ENCODE assay signal across 8 cellular contexts in the genomic region with DNA sequence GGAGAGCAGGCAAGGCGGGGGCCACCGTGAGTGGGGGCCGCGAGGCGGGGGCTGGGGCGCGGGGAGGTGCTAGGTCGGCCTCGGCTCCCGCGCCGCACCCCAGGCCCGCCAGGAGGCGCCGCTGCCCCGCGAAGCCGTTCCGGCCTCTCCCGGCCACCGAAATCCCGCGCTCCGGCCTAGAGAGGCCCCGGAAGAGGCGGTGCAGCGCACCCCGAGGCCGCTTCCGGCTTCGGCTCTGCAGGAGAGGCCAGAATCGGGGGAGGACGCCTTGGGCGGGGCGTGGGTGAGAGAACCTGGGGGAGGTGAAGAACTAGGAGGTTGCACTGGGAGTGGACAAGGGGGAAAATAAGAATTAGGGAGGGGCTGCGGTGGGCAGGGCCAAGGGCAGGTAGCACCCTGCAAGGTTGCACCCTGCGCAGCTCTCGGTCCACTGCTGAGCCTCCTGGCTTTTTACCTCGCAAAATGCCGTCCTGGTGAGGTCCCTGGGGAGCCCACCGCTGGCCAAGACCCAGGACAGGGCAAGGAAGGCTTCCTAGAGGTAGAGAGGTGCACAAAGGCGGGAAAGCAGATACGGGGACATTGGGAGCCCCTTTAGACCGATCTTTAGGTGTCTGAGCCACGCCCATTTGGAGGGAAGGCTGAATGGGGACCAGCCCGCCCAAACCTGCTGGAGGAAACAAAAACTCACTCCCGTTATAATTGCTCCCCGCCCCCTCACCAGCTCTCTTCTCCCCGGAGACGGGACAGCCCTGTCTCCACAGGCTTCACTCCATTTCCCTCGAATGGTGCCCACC. TPM values are rescaled to one million over a fixed set of nuclear protein-coding genes. Genes with fewer than 3 reads are reported as not detected.
A peak's percentile ranks its signal among the peaks of the same experiment; 100 is the strongest.
DNase-seq lines count a peak whose midpoint lies in the region; ATAC-seq and TF ChIP-seq lines count a peak whose summit lies in the region.

No MANE protein-coding gene starts in this region.

- H3K9me3 Mint-ChIP-seq in naive thymus-derived CD8-positive, alpha-beta T cell, result no peaks in the 10 kb centered on the region

- peak overlapping the region; percentile 83 for H3K9ac ChIP-seq in DND-41 (ENCODE audit: low read depth, low read length)

- H4K20me1 ChIP-seq in DND-41 (ENCODE audit: insufficient read depth, low read length), result no peaks in the 10 kb centered on the region

- H3K36me3 Mint-ChIP-seq in naive thymus-derived CD8-positive, alpha-beta T cell, result no peaks in the 10 kb centered on the region

- no peaks in the 10 kb centered on the region; the same call in 1 of the 2 replicates for H3K36me3 ChIP-seq in DND-41 (ENCODE audit: insufficient read depth, low read length)
- H3K36me3 ChIP-seq in KOPT-K1 (ENCODE audit: insufficient read depth, low read length), result no peaks in the 10 kb centered on the region

- peaks cover 0 to 3% (median 0%) of the 10 kb centered on the region in 5 donors for H3K27me3 Mint-ChIP-seq in naive thymus-derived CD8-positive, alpha-beta T cell

- H3K4me1 Mint-ChIP-seq in naive thymus-derived CD8-positive, alpha-beta T cell, result peaks cover 21 to 50% (median 27%) of the 10 kb centered on the region in 4 donors

- H3K4me1 ChIP-seq in DND-41 (ENCODE audit: insufficient read depth, low read length), result peaks cover 32% of the 10 kb centered on the region

- H3K9me3 ChIP-seq in DND-41 (ENCODE audit: insufficient read depth, low read length, severe bottlenecking) (no peaks in the 10 kb centered on the region), KOPT-K1 (ENCODE audit: insufficient read depth, low read length, poor library complexity, severe bottlenecking) (no peaks in the 10 kb centered on the region)

- peak overlapping the region; percentile 62 to 82 for H3K4me3 ChIP-seq in DND-41 (ENCODE audit: low read depth in 1 of 2, low read length in 2 of 2)

- peak; percentile 92 for DNase-seq in DND-41
- DNase-seq in activated T-cell treated with anti-CD3 and anti-CD28 coated beads, Interleukin-2, amount 50 U/mL, for 48 hours, result peak; percentile 90 to 94
- peak; percentile 83 for DNase-seq in fibroblast of gingiva (ENCODE audit: low read depth)
- DNase-seq in naive thymus-derived CD8-positive, alpha-beta T cell, result peak; percentile 85 to 94 (median 92)
- DNase-seq in stimulated activated naive CD4-positive, alpha-beta T cell (lab: John Stamatoyannopoulos, UW), result peak; percentile 79 to 89 (median 86)

- H3K27ac Mint-ChIP-seq in naive thymus-derived CD8-positive, alpha-beta T cell, result peak overlapping the region; percentile 88 to 96 (median 95)

- peak overlapping the region; percentile 95 for H3K4me2 ChIP-seq in DND-41 (ENCODE audit: insufficient read depth, low read length)

- H3K27me3 ChIP-seq in DND-41 (ENCODE audit: insufficient read depth, low read length, poor library complexity), result no peaks in the 10 kb centered on the region

- peak overlapping the region; percentile 97 for H2AFZ ChIP-seq in DND-41 (ENCODE audit: low read depth, low read length)

- POLR2A ChIA-PET in naive thymus-derived CD8-positive, alpha-beta T cell (lab: Charles Lee), result interaction anchor here (0.6 to 6.1 kb wide), 14 partner anchors 10 to 1685 kb away, joined by 3 to 82 read pairs (median 8); a partner anchor contains a TSS

- H3K27ac ChIP-seq in DND-41 (ENCODE audit: low read length) (peak overlapping the region; percentile 89), KOPT-K1 (ENCODE audit: low read depth, low read length, poor library complexity, severe bottlenecking) (peak overlapping the region; percentile 93)

- ATAC-seq in DND-41 (ENCODE audit: insufficient read depth, low read depth) (peak; percentile 89), GM21737 (IDR thresholded peaks at IDR 0.05; ENCODE audit: unreplicated experiment) (peak; percentile 83)
- peak; percentile 83 to 84 for ATAC-seq in naive thymus-derived CD8-positive, alpha-beta T cell

- TF ChIP-seq CTCF in DND-41 (IDR thresholded peaks at IDR 0.05; ENCODE audit: borderline replicate concordance, extremely low read depth, low read length, poor library complexity, severe bottlenecking), result peak; percentile 75

- H3K4me3 Mint-ChIP-seq in naive thymus-derived CD8-positive, alpha-beta T cell, result peak overlapping the region; percentile 90 to 99 (median 95)

- H3K79me2 ChIP-seq in DND-41 (ENCODE audit: insufficient read depth, low read length), result peaks cover 9% of the 10 kb centered on the region

TF ChIP-seq in PFSK-1, 5 proteins besides CTCF, POLR2A, EP300 and RAD21:
- TF ChIP-seq FOXP2 (optimal IDR thresholded peaks at IDR 0.05; ENCODE audit: borderline replicate concordance, extremely low read depth, extremely low read length, insufficient read depth) (peak; percentile 73), SIN3A (IDR thresholded peaks at IDR 0.05; ENCODE audit: borderline replicate concordance, insufficient read depth, low read length) (0 out of 2 replicates have a peak, but pooled peaks have one; percentile 57), TAF1 (IDR thresholded peaks at IDR 0.05; ENCODE audit: borderline replicate concordance, insufficient read depth, low read length) (no peak), POLR2AphosphoS5 (IDR thresholded peaks at IDR 0.05; ENCODE audit: low read depth, low read length) (peak; percentile 58; the same call in 1 of the 2 replicates)
- TF ChIP-seq, protein P1, sequence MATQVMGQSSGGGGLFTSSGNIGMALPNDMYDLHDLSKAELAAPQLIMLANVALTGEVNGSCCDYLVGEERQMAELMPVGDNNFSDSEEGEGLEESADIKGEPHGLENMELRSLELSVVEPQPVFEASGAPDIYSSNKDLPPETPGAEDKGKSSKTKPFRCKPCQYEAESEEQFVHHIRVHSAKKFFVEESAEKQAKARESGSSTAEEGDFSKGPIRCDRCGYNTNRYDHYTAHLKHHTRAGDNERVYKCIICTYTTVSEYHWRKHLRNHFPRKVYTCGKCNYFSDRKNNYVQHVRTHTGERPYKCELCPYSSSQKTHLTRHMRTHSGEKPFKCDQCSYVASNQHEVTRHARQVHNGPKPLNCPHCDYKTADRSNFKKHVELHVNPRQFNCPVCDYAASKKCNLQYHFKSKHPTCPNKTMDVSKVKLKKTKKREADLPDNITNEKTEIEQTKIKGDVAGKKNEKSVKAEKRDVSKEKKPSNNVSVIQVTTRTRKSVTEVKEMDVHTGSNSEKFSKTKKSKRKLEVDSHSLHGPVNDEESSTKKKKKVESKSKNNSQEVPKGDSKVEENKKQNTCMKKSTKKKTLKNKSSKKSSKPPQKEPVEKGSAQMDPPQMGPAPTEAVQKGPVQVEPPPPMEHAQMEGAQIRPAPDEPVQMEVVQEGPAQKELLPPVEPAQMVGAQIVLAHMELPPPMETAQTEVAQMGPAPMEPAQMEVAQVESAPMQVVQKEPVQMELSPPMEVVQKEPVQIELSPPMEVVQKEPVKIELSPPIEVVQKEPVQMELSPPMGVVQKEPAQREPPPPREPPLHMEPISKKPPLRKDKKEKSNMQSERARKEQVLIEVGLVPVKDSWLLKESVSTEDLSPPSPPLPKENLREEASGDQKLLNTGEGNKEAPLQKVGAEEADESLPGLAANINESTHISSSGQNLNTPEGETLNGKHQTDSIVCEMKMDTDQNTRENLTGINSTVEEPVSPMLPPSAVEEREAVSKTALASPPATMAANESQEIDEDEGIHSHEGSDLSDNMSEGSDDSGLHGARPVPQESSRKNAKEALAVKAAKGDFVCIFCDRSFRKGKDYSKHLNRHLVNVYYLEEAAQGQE (IDR thresholded peaks at IDR 0.05; ENCODE audit: insufficient read depth in 1 of 2, low read depth in 2 of 2, low read length in 2 of 2), result no peak
TF ChIP-seq in PFSK-1: peak in this region for 3.

RNA-seq across cellular contexts. Expression of a gene that starts 8.4 kb away (rescaled TPM):
- polyA plus RNA-seq in PFSK-1 (2012; ENCODE audit: insufficient read length, low read depth), result 216 TPM
- total RNA-seq in naive thymus-derived CD8-positive, alpha-beta T cell, result 100 to 1,000 TPM; 253 to 258 TPM
- 100 to 1,000 TPM; 405 to 534 (median 417) TPM for polyA plus RNA-seq in naive thymus-derived CD8-positive, alpha-beta T cell

RNA-seq across cellular contexts. Expression of a gene that starts 22.5 kb away (rescaled TPM):
- polyA plus RNA-seq in PFSK-1 (2012; ENCODE audit: insufficient read length, low read depth), result not detected
- not detected for total RNA-seq in naive thymus-derived CD8-positive, alpha-beta T cell
- polyA plus RNA-seq in naive thymus-derived CD8-positive, alpha-beta T cell, result not detected

RNA-seq across cellular contexts. Expression of a gene that starts 36.2 kb away (rescaled TPM):
- polyA plus RNA-seq in PFSK-1 (2012; ENCODE audit: insufficient read length, low read depth), result not detected
- total RNA-seq in naive thymus-derived CD8-positive, alpha-beta T cell, result not detected
- not detected for polyA plus RNA-seq in naive thymus-derived CD8-positive, alpha-beta T cell

RNA-seq across cellular contexts. Expression of a gene that starts 41.4 kb away (rescaled TPM):
- polyA plus RNA-seq in PFSK-1 (2012; ENCODE audit: insufficient read length, low read depth), result 3.0 TPM
- total RNA-seq in naive thymus-derived CD8-positive, alpha-beta T cell, result 1 to 10 TPM; 1.0 to 1.1 TPM
- polyA plus RNA-seq in naive thymus-derived CD8-positive, alpha-beta T cell, result under 1 TPM in 1 of 3 donors, not detected in 2; 0.09 TPM

RNA-seq across cellular contexts. Expression of a gene that starts 51.3 kb away (rescaled TPM):
- not detected for polyA plus RNA-seq in PFSK-1 (2012; ENCODE audit: insufficient read length, low read depth)
- not detected for total RNA-seq in naive thymus-derived CD8-positive, alpha-beta T cell
- under 1 TPM in 2 of 3 donors, not detected in 1; 0.15 to 0.21 TPM for polyA plus RNA-seq in naive thymus-derived CD8-positive, alpha-beta T cell

Comparison
In these comparisons a context has a peak if more than half of its experiments do, and no peak if none do; other contexts are left out.
1. Peak in every context shown above with its lines: DNase-seq, ATAC-seq, H3K4me3 ChIP-seq and H3K27ac ChIP-seq.